ENCODE assay signal across 32 cellular contexts in the genomic region with DNA sequence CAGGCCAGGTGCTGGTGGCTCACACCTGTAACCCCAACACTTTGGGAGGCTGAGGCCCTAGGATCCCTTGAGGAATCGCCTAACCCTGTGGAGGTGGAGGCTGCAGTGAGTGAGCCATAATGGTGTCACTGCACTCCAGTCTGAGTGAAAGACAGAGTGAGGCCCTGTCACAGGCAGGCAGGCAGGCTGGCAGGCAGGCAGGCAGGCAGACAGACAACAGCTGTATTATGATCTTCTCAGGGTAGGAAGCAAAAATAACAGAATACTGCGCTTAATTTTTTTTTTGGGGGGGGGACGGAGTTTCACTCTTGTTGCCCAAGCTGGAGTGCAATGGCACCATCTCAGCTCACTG.
"Had no signal": no experiment of that assay in that cellular context is flagged by ENCODE, and none has a peak within 500 bp of the region (broad histone marks: within the 10 kb centered on the region; RNA-seq: fewer than 3 reads in every experiment).

No MANE protein-coding gene starts in this region.

- H3K4me3 Mint-ChIP-seq: activated CD4-positive, alpha-beta memory T cell treated with anti-CD3 and anti-CD28 coated beads, Interleukin-2, amount 10 ng/mL, durations not matched to agents 7 days and 5 days; activated CD4-positive, alpha-beta T cell treated with anti-CD3 and anti-CD28 coated beads, Interleukin-2, amount 10 ng/mL, durations not matched to agents 7 days and 5 days; activated naive CD8-positive, alpha-beta T cell treated with anti-CD3 and anti-CD28 coated beads for 36 hours; activated naive CD8-positive, alpha-beta T cell treated with anti-CD3 and anti-CD28 coated beads, Interleukin-2, amount 50 U/mL, for 24 hours; activated T-cell treated with anti-CD3 and anti-CD28 coated beads, Interleukin-2, amount 50 U/mL, for 24 hours; activated T-cell treated with anti-CD3 and anti-CD28 coated beads, Interleukin-2, amount 50 U/mL, for 72 hours; brain; T-helper 17 cell; T-helper 2 cell treated with Interferon-gamma antibody and Interleukin-4, amounts not matched to agents 5 μg/mL and 100 μg/mL, for 36 hours; WTC11 had no signal

- H3K27me3 Mint-ChIP-seq: activated CD4-positive, alpha-beta memory T cell treated with anti-CD3 and anti-CD28 coated beads, Interleukin-2, amount 10 ng/mL, durations not matched to agents 7 days and 5 days; activated CD4-positive, alpha-beta T cell treated with anti-CD3 and anti-CD28 coated beads, Interleukin-2, amount 10 ng/mL, durations not matched to agents 7 days and 5 days; activated naive CD8-positive, alpha-beta T cell treated with anti-CD3 and anti-CD28 coated beads for 36 hours; activated naive CD8-positive, alpha-beta T cell treated with anti-CD3 and anti-CD28 coated beads, Interleukin-2, amount 50 U/mL, for 24 hours; activated T-cell treated with anti-CD3 and anti-CD28 coated beads, Interleukin-2, amount 50 U/mL, for 24 hours; brain; T-helper 17 cell had no signal

- H3K27ac Mint-ChIP-seq: activated CD4-positive, alpha-beta memory T cell treated with anti-CD3 and anti-CD28 coated beads, Interleukin-2, amount 10 ng/mL, durations not matched to agents 7 days and 5 days; activated CD4-positive, alpha-beta T cell treated with anti-CD3 and anti-CD28 coated beads, Interleukin-2, amount 10 ng/mL, durations not matched to agents 7 days and 5 days; activated naive CD8-positive, alpha-beta T cell treated with anti-CD3 and anti-CD28 coated beads for 36 hours; activated naive CD8-positive, alpha-beta T cell treated with anti-CD3 and anti-CD28 coated beads, Interleukin-2, amount 50 U/mL, for 24 hours; activated T-cell treated with anti-CD3 and anti-CD28 coated beads, Interleukin-2, amount 50 U/mL, for 24 hours; activated T-cell treated with anti-CD3 and anti-CD28 coated beads, Interleukin-2, amount 50 U/mL, for 72 hours; brain; T-helper 17 cell; T-helper 2 cell treated with Interferon-gamma antibody and Interleukin-4, amounts not matched to agents 5 μg/mL and 100 μg/mL, for 36 hours; WTC11 had no signal

- ATAC-seq: activated naive CD8-positive, alpha-beta T cell treated with anti-CD3 and anti-CD28 coated beads, Interleukin-2, amount 50 U/mL, for 24 hours; activated T-cell treated with anti-CD3 and anti-CD28 coated beads, Interleukin-2, amount 50 U/mL, for 72 hours; esophagus mucosa; T-helper 17 cell; WTC11 had no signal

- H3K27ac ChIP-seq: adrenal gland, ascending aorta, breast epithelium, cardiac muscle cell, colonic mucosa, VCaP had no signal

- H3K4me3 ChIP-seq: adrenal gland, ascending aorta, breast epithelium, cardiac muscle cell, colonic mucosa had no signal

- DNase-seq: activated CD4-positive, alpha-beta memory T cell treated with anti-CD3 and anti-CD28 coated beads, Interleukin-2, amount 10 ng/mL, durations not matched to agents 7 days and 5 days; activated CD4-positive, alpha-beta T cell treated with anti-CD3 and anti-CD28 coated beads for 1 hour; activated CD4-positive, alpha-beta T cell treated with anti-CD3 and anti-CD28 coated beads for 4 hours; activated CD4-positive, alpha-beta T cell treated with anti-CD3 and anti-CD28 coated beads, Interleukin-2, amount 10 ng/mL, durations not matched to agents 7 days and 5 days; activated CD4-positive, alpha-beta T cell treated with anti-CD3 and anti-CD28 coated beads, Interleukin-2, amount 50 U/mL, for 4 hours; activated CD8-positive, alpha-beta memory T cell treated with anti-CD3 and anti-CD28 coated beads, Interleukin-2, amount 50 U/mL, for 48 hours; activated gamma-delta T cell; activated naive CD4-positive, alpha-beta T cell; activated naive CD4-positive, alpha-beta T cell treated with anti-CD3 and anti-CD28 coated beads, Interleukin-2, amount 50 U/mL, for 16 hours; activated naive CD8-positive, alpha-beta T cell treated with anti-CD3 and anti-CD28 coated beads for 36 hours; activated naive CD8-positive, alpha-beta T cell treated with anti-CD3 and anti-CD28 coated beads, Interleukin-2, amount 50 U/mL, for 24 hours; activated T-cell treated with anti-CD3 and anti-CD28 coated beads for 4 hours; activated T-cell treated with anti-CD3 and anti-CD28 coated beads, Interleukin-2, amount 50 U/mL, for 24 hours; activated T-cell treated with anti-CD3 and anti-CD28 coated beads, Interleukin-2, amount 50 U/mL, for 72 hours; amygdala; central memory CD4-positive, alpha-beta T cell; cerebellar nuclear complex; colonic mucosa; effector CD8-positive, alpha-beta T cell; foreskin fibroblast; head of caudate nucleus; T-helper 1 cell; T-helper 17 cell had no signal

- H3K4me1 ChIP-seq: adrenal gland, ascending aorta, breast epithelium, colonic mucosa had no signal

- H3K4me1 Mint-ChIP-seq: activated CD4-positive, alpha-beta memory T cell treated with anti-CD3 and anti-CD28 coated beads, Interleukin-2, amount 10 ng/mL, durations not matched to agents 7 days and 5 days; activated CD4-positive, alpha-beta T cell treated with anti-CD3 and anti-CD28 coated beads, Interleukin-2, amount 10 ng/mL, durations not matched to agents 7 days and 5 days; activated naive CD8-positive, alpha-beta T cell treated with anti-CD3 and anti-CD28 coated beads for 36 hours; activated naive CD8-positive, alpha-beta T cell treated with anti-CD3 and anti-CD28 coated beads, Interleukin-2, amount 50 U/mL, for 24 hours; brain; T-helper 17 cell; WTC11 had no signal

- H3K36me3 ChIP-seq: adrenal gland, ascending aorta, breast epithelium, cardiac muscle cell, colonic mucosa had no signal

- H3K27me3 ChIP-seq: adrenal gland, ascending aorta, breast epithelium, cardiac muscle cell, colonic mucosa had no signal
